ENCODE assay signal across 36 cellular contexts in genomic region chr9:109028457-109028856, GRCh38.
"Had no signal": no experiment of that assay in that cellular context is flagged by ENCODE, and none has a peak within 500 bp of the region (broad histone marks: within the 10 kb centered on the region; RNA-seq: fewer than 3 reads in every experiment).

No MANE protein-coding gene starts in this region.

- ATAC-seq: activated CD4-positive, alpha-beta T cell treated with anti-CD3 and anti-CD28 coated beads for 36 hours; activated naive CD8-positive, alpha-beta T cell treated with anti-CD3 and anti-CD28 coated beads, Interleukin-2, amount 50 U/mL, for 24 hours; activated T-cell treated with anti-CD3 and anti-CD28 coated beads, Interleukin-2, amount 50 U/mL, for 4 hours; activated T-cell treated with anti-CD3 and anti-CD28 coated beads, Interleukin-2, amount 50 U/mL, for 72 hours had no signal

- H3K9me3 ChIP-seq: ascending aorta, colonic mucosa had no signal

- H3K4me3 Mint-ChIP-seq: activated B cell treated with CpG ODN at 0.5 μM for 24 hours; activated CD4-positive, alpha-beta memory T cell treated with anti-CD3 and anti-CD28 coated beads, Interleukin-2, amount 10 ng/mL, durations not matched to agents 7 days and 5 days; activated CD4-positive, alpha-beta T cell treated with anti-CD3 and anti-CD28 coated beads for 36 hours; activated CD4-positive, alpha-beta T cell treated with anti-CD3 and anti-CD28 coated beads, Interleukin-2, amount 10 ng/mL, durations not matched to agents 7 days and 5 days; activated naive CD4-positive, alpha-beta T cell treated with anti-CD3 and anti-CD28 coated beads for 36 hours; activated naive CD4-positive, alpha-beta T cell treated with anti-CD3 and anti-CD28 coated beads, Interleukin-2, amount 50 U/mL, for 24 hours; activated naive CD8-positive, alpha-beta T cell; activated naive CD8-positive, alpha-beta T cell treated with anti-CD3 and anti-CD28 coated beads, Interleukin-2, amount 10 ng/mL, durations not matched to agents 7 days and 5 days; activated naive CD8-positive, alpha-beta T cell treated with anti-CD3 and anti-CD28 coated beads, Interleukin-2, amount 50 U/mL, for 24 hours; activated T-cell treated with anti-CD3 and anti-CD28 coated beads, Interleukin-2, amount 50 U/mL, for 4 hours; activated T-cell treated with anti-CD3 and anti-CD28 coated beads, Interleukin-2, amount 50 U/mL, for 72 hours; activated T-helper 1 cell treated with anti-CD3 and anti-CD28 coated beads, Interleukin-12 subunit alpha, Interleukin-12 subunit beta, Interleukin-2, Interleukin-4 antibody, amounts not matched to agents 30 ng/mL and 10 ng/mL and 1 ng/mL, durations not matched to agents 14 hours and 24 hours and 36 hours; brain; central memory CD8-positive, alpha-beta T cell; T-helper 1 cell treated with Interleukin-12 subunit alpha and Interleukin-12 subunit beta and Interleukin-4 antibody, amounts not matched to agents 30 μg/mL and 1 μg/mL, for 36 hours; T-helper 2 cell treated with Interferon-gamma antibody and Interleukin-4, amounts not matched to agents 5 μg/mL and 100 μg/mL, for 36 hours had no signal

- H3K4me1 Mint-ChIP-seq: activated B cell treated with CpG ODN at 0.5 μM for 24 hours; activated CD4-positive, alpha-beta memory T cell treated with anti-CD3 and anti-CD28 coated beads, Interleukin-2, amount 10 ng/mL, durations not matched to agents 7 days and 5 days; activated naive CD8-positive, alpha-beta T cell treated with anti-CD3 and anti-CD28 coated beads, Interleukin-2, amount 50 U/mL, for 24 hours had no signal

- DNase-seq: activated B cell treated with CpG ODN at 0.5 μM for 24 hours; activated CD4-positive, alpha-beta memory T cell treated with anti-CD3 and anti-CD28 coated beads, Interleukin-2, amount 10 ng/mL, durations not matched to agents 7 days and 5 days; activated CD4-positive, alpha-beta T cell treated with anti-CD3 and anti-CD28 coated beads for 36 hours; activated CD4-positive, alpha-beta T cell treated with anti-CD3 and anti-CD28 coated beads for 48 hours; activated CD4-positive, alpha-beta T cell treated with anti-CD3 and anti-CD28 coated beads, Interleukin-2, amount 10 ng/mL, durations not matched to agents 7 days and 5 days; activated CD4-positive, alpha-beta T cell treated with anti-CD3 and anti-CD28 coated beads, Interleukin-2, amount 50 U/mL, for 48 hours; activated CD4-positive, CD25-positive, alpha-beta regulatory T cell treated with anti-CD3 and anti-CD28 coated beads, Interleukin-2, amount 50 U/mL, for 72 hours; activated CD8-positive, alpha-beta memory T cell treated with anti-CD3 and anti-CD28 coated beads, Interleukin-2, amount 50 U/mL, for 4 hours; activated effector memory CD4-positive, alpha-beta T cell treated with Interleukin-2 at 50 U/mL for 16 hours; activated gamma-delta T cell; activated naive CD4-positive, alpha-beta T cell treated with anti-CD3 and anti-CD28 coated beads for 36 hours; activated naive CD8-positive, alpha-beta T cell treated with anti-CD3 and anti-CD28 coated beads, Interleukin-2, amount 10 ng/mL, durations not matched to agents 7 days and 5 days; activated naive CD8-positive, alpha-beta T cell treated with anti-CD3 and anti-CD28 coated beads, Interleukin-2, amount 50 U/mL, for 24 hours; activated T-cell treated with anti-CD3 and anti-CD28 coated beads for 4 hours; activated T-cell treated with anti-CD3 and anti-CD28 coated beads, Interleukin-2, amount 50 U/mL, for 1 hour; activated T-cell treated with anti-CD3 and anti-CD28 coated beads, Interleukin-2, amount 50 U/mL, for 4 hours; activated T-cell treated with anti-CD3 and anti-CD28 coated beads, Interleukin-2, amount 50 U/mL, for 72 hours; amygdala; anterior cingulate cortex; caudate nucleus; cerebellar nuclear complex; colonic mucosa; T-helper 1 cell; T-helper 2 cell; T-helper 9 cell had no signal

- H3K27me3 Mint-ChIP-seq: activated B cell treated with CpG ODN at 0.5 μM for 24 hours; activated CD4-positive, alpha-beta memory T cell treated with anti-CD3 and anti-CD28 coated beads, Interleukin-2, amount 10 ng/mL, durations not matched to agents 7 days and 5 days; activated CD4-positive, alpha-beta T cell treated with anti-CD3 and anti-CD28 coated beads for 36 hours; activated CD4-positive, alpha-beta T cell treated with anti-CD3 and anti-CD28 coated beads, Interleukin-2, amount 10 ng/mL, durations not matched to agents 7 days and 5 days; activated naive CD4-positive, alpha-beta T cell treated with anti-CD3 and anti-CD28 coated beads, Interleukin-2, amount 50 U/mL, for 24 hours; activated naive CD8-positive, alpha-beta T cell; activated naive CD8-positive, alpha-beta T cell treated with anti-CD3 and anti-CD28 coated beads, Interleukin-2, amount 10 ng/mL, durations not matched to agents 7 days and 5 days; activated naive CD8-positive, alpha-beta T cell treated with anti-CD3 and anti-CD28 coated beads, Interleukin-2, amount 50 U/mL, for 24 hours; brain; central memory CD8-positive, alpha-beta T cell had no signal

- H3K27ac ChIP-seq: ascending aorta, cardiac muscle cell, colonic mucosa, VCaP had no signal

- H3K36me3 ChIP-seq: cardiac muscle cell, colonic mucosa had no signal

- H3K4me1 ChIP-seq: colonic mucosa had no signal

- H3K9me3 Mint-ChIP-seq: activated B cell treated with CpG ODN at 0.5 μM for 24 hours; activated CD4-positive, alpha-beta memory T cell treated with anti-CD3 and anti-CD28 coated beads, Interleukin-2, amount 10 ng/mL, durations not matched to agents 7 days and 5 days; activated CD4-positive, alpha-beta T cell treated with anti-CD3 and anti-CD28 coated beads, Interleukin-2, amount 10 ng/mL, durations not matched to agents 7 days and 5 days; activated naive CD4-positive, alpha-beta T cell treated with anti-CD3 and anti-CD28 coated beads for 36 hours; activated naive CD4-positive, alpha-beta T cell treated with anti-CD3 and anti-CD28 coated beads, Interleukin-2, amount 50 U/mL, for 24 hours; activated naive CD8-positive, alpha-beta T cell treated with anti-CD3 and anti-CD28 coated beads, Interleukin-2, amount 10 ng/mL, durations not matched to agents 7 days and 5 days; activated naive CD8-positive, alpha-beta T cell treated with anti-CD3 and anti-CD28 coated beads, Interleukin-2, amount 50 U/mL, for 24 hours; activated T-cell treated with anti-CD3 and anti-CD28 coated beads, Interleukin-2, amount 50 U/mL, for 4 hours; activated T-cell treated with anti-CD3 and anti-CD28 coated beads, Interleukin-2, amount 50 U/mL, for 72 hours; activated T-helper 1 cell treated with anti-CD3 and anti-CD28 coated beads, Interleukin-12 subunit alpha, Interleukin-12 subunit beta, Interleukin-2, Interleukin-4 antibody, amounts not matched to agents 30 ng/mL and 10 ng/mL and 1 ng/mL, durations not matched to agents 14 hours and 24 hours and 36 hours; activated T-helper 2 cell treated with anti-CD3 and anti-CD28 coated beads, Interferon-gamma antibody, Interleukin-2, Interleukin-4, amounts not matched to agents 10 μg/mL and 5 μg/mL and 100 μg/mL, durations not matched to agents 14 hours and 24 hours and 36 hours; brain; central memory CD8-positive, alpha-beta T cell; T-helper 1 cell treated with Interleukin-12 subunit alpha and Interleukin-12 subunit beta and Interleukin-4 antibody, amounts not matched to agents 30 μg/mL and 1 μg/mL, for 36 hours; T-helper 2 cell treated with Interferon-gamma antibody and Interleukin-4, amounts not matched to agents 5 μg/mL and 100 μg/mL, for 36 hours had no signal

- H3K27me3 ChIP-seq: ascending aorta, cardiac muscle cell, colonic mucosa had no signal

- H3K27ac Mint-ChIP-seq: activated B cell treated with CpG ODN at 0.5 μM for 24 hours; activated CD4-positive, alpha-beta memory T cell treated with anti-CD3 and anti-CD28 coated beads, Interleukin-2, amount 10 ng/mL, durations not matched to agents 7 days and 5 days; activated CD4-positive, alpha-beta T cell treated with anti-CD3 and anti-CD28 coated beads for 36 hours; activated CD4-positive, alpha-beta T cell treated with anti-CD3 and anti-CD28 coated beads, Interleukin-2, amount 10 ng/mL, durations not matched to agents 7 days and 5 days; activated naive CD4-positive, alpha-beta T cell treated with anti-CD3 and anti-CD28 coated beads for 36 hours; activated naive CD8-positive, alpha-beta T cell treated with anti-CD3 and anti-CD28 coated beads, Interleukin-2, amount 10 ng/mL, durations not matched to agents 7 days and 5 days; activated naive CD8-positive, alpha-beta T cell treated with anti-CD3 and anti-CD28 coated beads, Interleukin-2, amount 50 U/mL, for 24 hours; activated T-cell treated with anti-CD3 and anti-CD28 coated beads, Interleukin-2, amount 50 U/mL, for 72 hours; activated T-helper 1 cell treated with anti-CD3 and anti-CD28 coated beads, Interleukin-12 subunit alpha, Interleukin-12 subunit beta, Interleukin-2, Interleukin-4 antibody, amounts not matched to agents 30 ng/mL and 10 ng/mL and 1 ng/mL, durations not matched to agents 14 hours and 24 hours and 36 hours; activated T-helper 2 cell treated with anti-CD3 and anti-CD28 coated beads, Interferon-gamma antibody, Interleukin-2, Interleukin-4, amounts not matched to agents 10 μg/mL and 5 μg/mL and 100 μg/mL, durations not matched to agents 14 hours and 24 hours and 36 hours; T-helper 1 cell treated with Interleukin-12 subunit alpha and Interleukin-12 subunit beta and Interleukin-4 antibody, amounts not matched to agents 30 μg/mL and 1 μg/mL, for 36 hours; T-helper 2 cell treated with Interferon-gamma antibody and Interleukin-4, amounts not matched to agents 5 μg/mL and 100 μg/mL, for 36 hours had no signal

- H3K4me3 ChIP-seq: ascending aorta, cardiac muscle cell, colonic mucosa had no signal
